ENCODE assay signal across 8 cellular contexts in the genomic region with DNA sequence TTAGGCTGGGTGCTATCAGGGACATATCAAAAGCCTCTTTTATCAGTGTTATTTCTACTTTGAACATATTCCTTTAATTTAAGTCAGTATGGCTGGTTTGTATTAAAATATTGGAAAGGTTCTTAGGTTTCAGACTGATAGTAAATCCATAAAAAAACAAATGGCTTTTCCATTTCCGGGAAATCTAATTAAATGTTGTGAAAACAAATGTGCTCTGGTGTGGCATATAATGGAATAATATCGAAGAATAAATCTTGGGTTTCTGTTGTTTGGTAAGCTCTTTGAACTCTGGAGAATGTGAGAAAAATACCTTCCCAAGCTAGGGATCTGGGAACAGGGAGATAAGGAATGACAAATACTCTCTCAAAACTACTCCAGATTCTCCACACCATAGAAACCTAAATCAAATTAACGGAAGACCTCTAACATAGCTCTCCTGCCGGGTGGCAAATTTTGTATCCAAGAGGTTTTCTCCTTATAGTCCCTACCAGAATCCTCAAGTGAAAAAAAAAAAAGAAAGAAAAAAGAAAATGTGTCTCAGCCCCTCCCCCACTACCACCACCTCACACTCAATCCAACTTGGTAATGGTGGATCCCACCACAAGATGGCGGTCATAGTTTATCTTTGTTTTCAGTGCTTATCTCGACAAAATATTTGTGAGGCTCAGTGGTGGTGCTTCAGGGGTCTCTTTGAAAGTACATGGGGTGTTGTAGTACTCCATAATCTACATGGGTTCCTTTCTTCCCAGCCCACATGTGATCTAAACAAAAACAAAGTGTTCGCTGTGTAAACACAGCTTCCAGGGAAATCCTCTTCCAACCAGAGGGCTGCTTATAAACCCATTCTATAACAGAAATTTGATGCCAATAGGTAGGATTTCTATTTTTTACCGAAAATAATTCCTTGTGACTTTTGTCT. TPM values are rescaled to one million over a fixed set of nuclear protein-coding genes. Genes with fewer than 3 reads are reported as not detected.
DNase-seq lines count a peak whose midpoint lies in the region; ATAC-seq and TF ChIP-seq lines count a peak whose summit lies in the region.

No MANE protein-coding gene starts in this region.

- H2AFZ ChIP-seq in osteoblast (ENCODE audit: low read length) = no peak overlapping the region

- in situ Hi-C loops in astrocyte of the spinal cord (cut with HindIII; ENCODE audit: low sequenced_read_pairs) = no loop called here

- H3K4me1 ChIP-seq in osteoblast (ENCODE audit: insufficient read depth, low read length) = peaks cover 56% of the 10 kb centered on the region
- no peaks in the 10 kb centered on the region for H3K4me1 ChIP-seq in upper lobe of left lung

- H3K36me3 ChIP-seq in osteoblast (ENCODE audit: insufficient read depth, low read length) = no peaks in the 10 kb centered on the region
- H3K36me3 ChIP-seq in upper lobe of left lung = no peaks in the 10 kb centered on the region

- H4K20me1 ChIP-seq in osteoblast (ENCODE audit: insufficient read depth, low read length) = no peaks in the 10 kb centered on the region

- 78 to 81% methylated on average over 8 of the region's 8 CpGs for WGBS in upper lobe of left lung, 2 donors

- H3K4me2 ChIP-seq in osteoblast (ENCODE audit: insufficient read depth, low read length) = no peak overlapping the region

- H3K27ac ChIP-seq in osteoblast (ENCODE audit: low read depth, low read length) = peak overlapping the region; percentile 89
- no peak overlapping the region for H3K27ac ChIP-seq in upper lobe of left lung

- DNase-seq in stimulated activated CD4-positive, alpha-beta T cell treated with anti-CD3 and anti-CD28 coated beads, Interleukin-15, amount 100 ng/mL, for 24 hours = peak; percentile 41
- no peak for DNase-seq in stimulated activated CD4-positive, alpha-beta T cell treated with anti-CD3 and anti-CD28 coated beads, Interleukin-12 subunit alpha, Interleukin-12 subunit beta, amount 100 ng/mL, for 4 hours
- peak; percentile 66 for DNase-seq in NCI-H146 (lab: John Stamatoyannopoulos, UW)
- no peak for DNase-seq in astrocyte of the spinal cord (ENCODE audit: low read depth, low spot score)
- no peak for DNase-seq in osteoblast (ENCODE audit: insufficient read length, low spot score, missing footprints)
- DNase-seq in upper lobe of left lung = no peak
- DNase-seq in cerebellar nuclear complex (lab: John Stamatoyannopoulos, UW) = no peak

- H3K79me2 ChIP-seq in osteoblast (ENCODE audit: insufficient read depth, low read length) = no peaks in the 10 kb centered on the region

- TF ChIP-seq CTCF in astrocyte of the spinal cord (IDR thresholded peaks at IDR 0.05; ENCODE audit: low read depth, low read length) (peak; percentile 16), osteoblast (IDR thresholded peaks at IDR 0.05; ENCODE audit: extremely low read depth, low read depth, low read length) (peak; percentile 35), upper lobe of left lung (IDR thresholded peaks at IDR 0.05) (no peak)

- no peaks in the 10 kb centered on the region for H3K9me3 ChIP-seq in osteoblast (ENCODE audit: low read depth, low read length)
- H3K9me3 ChIP-seq in upper lobe of left lung = no peaks in the 10 kb centered on the region

- H3K27me3 ChIP-seq in osteoblast (ENCODE audit: insufficient read depth, low read length) (no peaks in the 10 kb centered on the region), upper lobe of left lung (no peaks in the 10 kb centered on the region)

- TF ChIP-seq EP300 in upper lobe of left lung (IDR thresholded peaks at IDR 0.05) = no peak

- no peak overlapping the region for H3K4me3 ChIP-seq in astrocyte of the spinal cord (ENCODE audit: low read depth, low read length)
- H3K4me3 ChIP-seq in osteoblast (ENCODE audit: insufficient read depth, low read length) = no peak overlapping the region
- no peak overlapping the region for H3K4me3 ChIP-seq in upper lobe of left lung

- TF ChIP-seq POLR2A in upper lobe of left lung (IDR thresholded peaks at IDR 0.05) = no peak

- ATAC-seq in upper lobe of left lung (ENCODE audit: low FRiP score in 2 of 2) (no peak), HG03175 (IDR thresholded peaks at IDR 0.05; ENCODE audit: unreplicated experiment) (no peak)

RNA-seq across cellular contexts. Expression of gene FST, which starts 54.6 kb away (rescaled TPM):
- total RNA-seq in osteoblast (176 and 215 TPM in 2 replicates), upper lobe of left lung (1 to 10 TPM; 1.7 to 9.4 (median 3.8) TPM)

Comparison
In these comparisons a context has a peak if more than half of its experiments do, and no peak if none do; other contexts are left out.
1. DNase-seq: peak in stimulated activated CD4-positive, alpha-beta T cell treated with anti-CD3 and anti-CD28 coated beads, Interleukin-15, amount 100 ng/mL, for 24 hours (single experiment) and NCI-H146 (single experiment); none in stimulated activated CD4-positive, alpha-beta T cell treated with anti-CD3 and anti-CD28 coated beads, Interleukin-12 subunit alpha, Interleukin-12 subunit beta, amount 100 ng/mL, for 4 hours (single experiment), astrocyte of the spinal cord (single experiment), osteoblast (single experiment), upper lobe of left lung (0 of 2) and cerebellar nuclear complex (0 of 2).
2. CTCF ChIP-seq: peak in astrocyte of the spinal cord (single experiment) and osteoblast (single experiment); none in upper lobe of left lung (0 of 6).
3. RNA of gene FST, which starts 54.6 kb away (total RNA-seq): 176 to 215 TPM in osteoblast; 1.7 to 9.4 TPM in upper lobe of left lung; every median in the first group is over 10 times any median in the second.